Comparison of ENCODE assay signal across 1 cellular context in the genomic region with DNA sequence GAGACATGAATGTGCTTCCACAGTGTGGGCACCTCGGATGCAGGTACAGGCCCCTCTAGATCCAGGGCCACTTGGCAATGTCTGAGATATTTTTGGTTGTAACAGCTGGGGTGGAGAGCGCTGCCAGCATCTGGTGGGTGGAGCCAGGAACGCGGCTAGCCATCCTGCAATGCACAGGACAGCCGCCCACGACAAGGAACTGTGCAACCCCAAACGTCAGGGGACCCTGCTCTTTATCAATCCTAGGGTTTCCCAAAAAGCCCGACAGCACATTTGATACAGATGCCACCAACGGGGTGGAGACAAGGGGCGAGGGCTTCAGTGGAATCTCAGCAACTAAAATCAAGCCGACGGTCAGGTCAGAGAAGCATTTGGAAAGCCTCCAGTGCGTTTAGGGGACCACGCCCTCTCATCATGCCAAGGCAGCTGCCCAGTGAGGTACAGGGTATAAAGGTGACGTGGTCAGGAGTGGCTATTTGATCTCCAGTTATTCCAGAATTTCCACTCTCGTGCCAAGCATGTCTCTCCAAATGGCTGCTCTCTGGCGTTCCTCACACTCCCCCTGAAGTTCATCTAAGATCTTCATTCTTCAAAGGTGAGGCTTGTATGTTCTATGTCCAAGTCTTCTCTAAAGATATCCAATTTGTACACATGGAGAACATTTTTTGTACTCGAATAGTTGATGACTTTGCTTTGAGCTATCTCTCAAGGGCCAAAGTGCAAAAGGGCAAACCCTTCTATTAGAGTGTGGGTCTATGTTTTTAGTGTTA.
TF ChIP-seq lines count a peak whose summit lies in the region.

No MANE protein-coding gene starts in this region.

TF ChIP-seq in HepG2, 621 proteins besides CTCF, POLR2A, EP300 and RAD21 (continued from another document):
- peak; percentile 38 for TF ChIP-seq TEAD3 (CRISPR knock-in tag; optimal IDR thresholded peaks at IDR 0.05; ENCODE audit: borderline replicate concordance)
- TF ChIP-seq ZNF329 (CRISPR knock-in tag; IDR thresholded peaks at IDR 0.05; ENCODE audit: low read depth) = no peak
TF ChIP-seq in HepG2: peak in this region for 25.
